18 cellular contexts compared by ENCODE assay signal in genomic region chr9:134393582-134394280, GRCh38.
DNase-seq lines count a peak whose midpoint lies in the region; ATAC-seq, FAIRE-seq and TF ChIP-seq lines count a peak whose summit lies in the region.
"Had no signal": no experiment of that assay in that cellular context is flagged by ENCODE, and none has a peak within 500 bp of the region (broad histone marks: within the 10 kb centered on the region; RNA-seq: fewer than 3 reads in every experiment).

No MANE protein-coding gene starts in this region.

- H3K4me1 ChIP-seq in CD4-positive, CD25-positive, alpha-beta regulatory T cell (ENCODE audit: control insufficient read depth, insufficient read depth, low read length, poor library complexity, severe bottlenecking), result peaks cover 84% of the 10 kb centered on the region
- H3K4me1 ChIP-seq in right atrium auricular region, result peaks cover 0 to 96% of the 10 kb centered on the region in 2 donors
- H3K4me1 ChIP-seq in thyroid gland, result peaks cover 31 to 83% of the 10 kb centered on the region in 2 donors

- H3K4me1 Mint-ChIP-seq in CD4-positive, CD25-positive, alpha-beta regulatory T cell, result peaks cover 0 to 68% (median 33%) of the 10 kb centered on the region in 4 donors
- peaks cover 68% of the 10 kb centered on the region for H3K4me1 Mint-ChIP-seq in activated CD8-positive, alpha-beta T cell treated with anti-CD3 and anti-CD28 coated beads for 36 hours (ENCODE audit: low read depth)
- H3K4me1 Mint-ChIP-seq in immature natural killer cell, result peaks cover 67 to 89% of the 10 kb centered on the region in 2 donors

- peak overlapping the region; percentile 63 to 90 (median 74) for H3K4me3 Mint-ChIP-seq in CD4-positive, CD25-positive, alpha-beta regulatory T cell
- peak overlapping the region; percentile 77 for H3K4me3 Mint-ChIP-seq in activated CD8-positive, alpha-beta T cell treated with anti-CD3 and anti-CD28 coated beads for 36 hours
- H3K4me3 Mint-ChIP-seq in immature natural killer cell, result peak overlapping the region; percentile 43 to 75 (median 62)

- FAIRE-seq in GM12892 (lab: Jason Lieb, UNC), result peak; percentile 71
- FAIRE-seq: astrocyte had no signal

- H3K9me3 Mint-ChIP-seq in CD4-positive, CD25-positive, alpha-beta regulatory T cell, result peaks cover 0 to 6% (median 2%) of the 10 kb centered on the region in 7 donors
- H3K9me3 Mint-ChIP-seq in activated CD8-positive, alpha-beta T cell treated with anti-CD3 and anti-CD28 coated beads for 36 hours, result peaks cover 4% of the 10 kb centered on the region
- H3K9me3 Mint-ChIP-seq in immature natural killer cell, result peaks cover 0 to 5% (median 0%) of the 10 kb centered on the region in 6 donors

- intact Hi-C loops in activated CD8-positive, alpha-beta T cell treated with anti-CD3 and anti-CD28 coated beads for 36 hours (cut with micrococcal nuclease), result no loop called here
- intact Hi-C loops in thyroid gland (cut with DNase I), result no loop called here

- H3K4me3 ChIP-seq in CD4-positive, CD25-positive, alpha-beta regulatory T cell (ENCODE audit: low read depth, low read length), result no peak overlapping the region
- H3K4me3 ChIP-seq in right atrium auricular region (no peak overlapping the region), thyroid gland (replicated peaks in 1 of 3) (no peak overlapping the region)
- H3K4me3 ChIP-seq: gastroesophageal sphincter, PC-9 had no signal

- WGBS in thyroid gland, 2 donors, result 91% methylated on average over 6 to 7 of the region's 7 CpGs

- TF ChIP-seq POLR2A in GM12892 (IDR thresholded peaks at IDR 0.05; ENCODE audit: low read depth, low read length) (no peak), thyroid gland (IDR thresholded peaks at IDR 0.05) (no peak)

- no peaks in the 10 kb centered on the region for H3K36me3 Mint-ChIP-seq in CD4-positive, CD25-positive, alpha-beta regulatory T cell
- peaks cover 8% of the 10 kb centered on the region for H3K36me3 Mint-ChIP-seq in activated CD8-positive, alpha-beta T cell treated with anti-CD3 and anti-CD28 coated beads for 36 hours (ENCODE audit: low read depth)
- no peaks in the 10 kb centered on the region for H3K36me3 Mint-ChIP-seq in immature natural killer cell

- H3K36me3 ChIP-seq in CD4-positive, CD25-positive, alpha-beta regulatory T cell (ENCODE audit: control insufficient read depth, insufficient read depth, low read length), result no peaks in the 10 kb centered on the region
- H3K36me3 ChIP-seq in right atrium auricular region, result no peaks in the 10 kb centered on the region
- no peaks in the 10 kb centered on the region for H3K36me3 ChIP-seq in thyroid gland
- H3K36me3 ChIP-seq: gastroesophageal sphincter had no signal

- H3K27ac Mint-ChIP-seq in CD4-positive, CD25-positive, alpha-beta regulatory T cell, result peak overlapping the region; percentile 92 to 98 (median 97)
- H3K27ac Mint-ChIP-seq in activated CD8-positive, alpha-beta T cell treated with anti-CD3 and anti-CD28 coated beads for 36 hours, result peak overlapping the region; percentile 91
- peak overlapping the region; percentile 76 to 96 (median 92) for H3K27ac Mint-ChIP-seq in immature natural killer cell

- no peaks in the 10 kb centered on the region for H3K27me3 Mint-ChIP-seq in CD4-positive, CD25-positive, alpha-beta regulatory T cell
- H3K27me3 Mint-ChIP-seq in activated CD8-positive, alpha-beta T cell treated with anti-CD3 and anti-CD28 coated beads for 36 hours, result no peaks in the 10 kb centered on the region
- peaks cover 13 to 26% (median 21%) of the 10 kb centered on the region in 3 donors for H3K27me3 Mint-ChIP-seq in immature natural killer cell (ENCODE audit: low read depth in 3 of 3)

- no peaks in the 10 kb centered on the region for H3K9me3 ChIP-seq in CD4-positive, CD25-positive, alpha-beta regulatory T cell (ENCODE audit: control insufficient read depth in 2 of 2, low read length in 2 of 2)
- H3K9me3 ChIP-seq in right atrium auricular region, result no peaks in the 10 kb centered on the region
- H3K9me3 ChIP-seq in thyroid gland, result no peaks in the 10 kb centered on the region
- H3K9me3 ChIP-seq: gastroesophageal sphincter had no signal

- no peak for DNase-seq in CD4-positive, CD25-positive, alpha-beta regulatory T cell
- DNase-seq in GM12892 (ENCODE audit: insufficient read length), result no peak
- DNase-seq in activated CD8-positive, alpha-beta T cell treated with anti-CD3 and anti-CD28 coated beads for 36 hours, result peak; percentile 50
- peak; percentile 57 to 75 (median 61) for DNase-seq in immature natural killer cell
- no peak for DNase-seq in T-helper 9 cell
- no peak for DNase-seq in NCI-H510A treated with DMSO at 0.1 percent for 48 hours (lab: John Stamatoyannopoulos, UW)
- DNase-seq in right atrium auricular region (ENCODE audit: low spot score), result no peak
- DNase-seq in thyroid gland, result no peak
- DNase-seq: activated CD4-positive, alpha-beta T cell treated with anti-CD3 and anti-CD28 coated beads, Interleukin-2, amount 50 U/mL, for 1 hour; GDM1; H7; NCI-H2029 treated with DMSO at 0.1 percent for 48 hours; NCI-H524 treated with DMSO at 0.1 percent for 48 hours; PC-9; posterior cingulate gyrus had no signal

- ATAC-seq in CD4-positive, CD25-positive, alpha-beta regulatory T cell (ENCODE audit: low read depth in 2 of 2), result no peak
- no peak for ATAC-seq in activated CD8-positive, alpha-beta T cell treated with anti-CD3 and anti-CD28 coated beads for 36 hours
- ATAC-seq: gastroesophageal sphincter had no signal

- H3K27me3 ChIP-seq in CD4-positive, CD25-positive, alpha-beta regulatory T cell (ENCODE audit: control insufficient read depth, insufficient read depth, low read length), result no peaks in the 10 kb centered on the region
- H3K27me3 ChIP-seq in right atrium auricular region (no peaks in the 10 kb centered on the region), thyroid gland (no peaks in the 10 kb centered on the region)
- H3K27me3 ChIP-seq: gastroesophageal sphincter had no signal

- POLR2A ChIA-PET in activated CD8-positive, alpha-beta T cell treated with anti-CD3 and anti-CD28 coated beads for 36 hours (lab: Charles Lee), result interaction anchor here (0.7 to 1.1 kb wide), 2 partner anchors 49 to 50 kb away, joined by 3 read pairs; no protein-coding TSS in a partner anchor

- CTCF ChIA-PET in activated CD8-positive, alpha-beta T cell treated with anti-CD3 and anti-CD28 coated beads for 36 hours (lab: Charles Lee), result interaction anchor here (1.1 kb wide), 1 partner anchor 225 kb away, joined by 3 read pairs; no protein-coding TSS in a partner anchor

- TF ChIP-seq CTCF in activated CD8-positive, alpha-beta T cell treated with anti-CD3 and anti-CD28 coated beads for 36 hours (IDR thresholded peaks at IDR 0.05), result no peak
- no peak for TF ChIP-seq CTCF in right atrium auricular region (IDR thresholded peaks at IDR 0.05)
- TF ChIP-seq CTCF in thyroid gland (IDR thresholded peaks at IDR 0.05), result no peak

- peak overlapping the region; percentile 98 for H3K27ac ChIP-seq in CD4-positive, CD25-positive, alpha-beta regulatory T cell (ENCODE audit: insufficient read depth, low read length, poor library complexity, severe bottlenecking)
- H3K27ac ChIP-seq in right atrium auricular region, result no peak overlapping the region
- no peak overlapping the region for H3K27ac ChIP-seq in thyroid gland
- H3K27ac ChIP-seq: epithelial cell of prostate, gastroesophageal sphincter, PC-9 had no signal

Comparison
In these comparisons a context has a peak if more than half of its experiments do, and no peak if none do; other contexts are left out.
1. DNase-seq: peak in activated CD8-positive, alpha-beta T cell treated with anti-CD3 and anti-CD28 coated beads for 36 hours (single experiment) and immature natural killer cell (3 of 3); none in CD4-positive, CD25-positive, alpha-beta regulatory T cell (0 of 3), GM12892 (single experiment), T-helper 9 cell (single experiment), NCI-H510A treated with DMSO at 0.1 percent for 48 hours (single experiment), right atrium auricular region (single experiment) and thyroid gland (0 of 2).
2. Peak in every context shown above with its lines, with median percentiles within 50 percentile points of each other: H3K27ac Mint-ChIP-seq and H3K4me3 Mint-ChIP-seq.